In the genomic region with DNA sequence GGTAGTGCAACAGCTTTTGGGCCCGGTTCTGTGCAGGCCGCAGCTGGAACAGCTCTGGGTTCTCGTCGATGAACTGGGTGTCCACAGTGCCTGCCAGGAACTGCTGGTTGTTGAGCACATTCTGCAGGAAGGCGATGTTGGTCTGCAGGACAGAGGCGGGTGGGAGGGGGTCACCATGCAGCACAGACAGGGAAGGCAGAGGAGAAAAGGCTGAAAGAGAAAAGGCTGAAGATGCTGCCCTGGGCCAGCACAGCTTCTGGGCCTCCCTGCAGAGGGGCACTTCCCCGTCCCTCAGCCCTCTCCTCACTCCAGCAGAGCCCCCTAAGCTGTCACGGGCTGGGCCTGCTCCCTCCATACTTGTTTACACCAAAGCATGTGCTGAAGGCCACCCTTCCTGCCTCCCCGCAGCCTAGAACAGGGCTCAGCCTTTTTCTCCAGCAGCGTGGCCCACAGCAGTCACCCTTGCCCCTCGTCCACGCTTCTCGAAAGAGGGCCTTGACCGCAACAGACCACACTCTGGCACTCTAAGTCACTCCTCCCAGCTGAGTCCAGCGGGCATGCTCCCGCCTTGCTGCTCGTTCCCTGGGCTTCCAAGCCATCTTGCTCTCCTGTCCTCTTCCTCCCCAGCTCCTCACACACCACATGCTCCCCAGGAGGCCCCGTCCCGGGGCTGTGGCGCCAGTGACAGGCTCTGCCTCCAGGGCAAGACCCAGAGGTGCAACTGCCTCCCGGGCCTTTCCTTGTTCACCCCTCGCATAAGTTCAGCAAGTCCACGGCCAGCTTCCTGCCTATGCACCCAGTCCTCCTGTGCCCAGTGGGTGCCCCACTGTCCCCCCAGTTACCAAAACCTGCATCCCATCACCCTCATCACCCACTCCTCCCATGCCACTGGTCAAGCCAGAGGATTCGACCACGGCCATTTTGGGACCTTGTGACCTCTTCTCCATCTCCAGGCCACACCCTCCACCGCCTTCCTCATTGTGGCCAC, we compare ENCODE assay signal across 1 cellular context.
TF ChIP-seq lines count a peak whose summit lies in the region.

No MANE protein-coding gene starts in this region.

TF ChIP-seq in HepG2, 621 proteins besides CTCF, POLR2A, EP300 and RAD21:
- TF ChIP-seq, protein P1, sequence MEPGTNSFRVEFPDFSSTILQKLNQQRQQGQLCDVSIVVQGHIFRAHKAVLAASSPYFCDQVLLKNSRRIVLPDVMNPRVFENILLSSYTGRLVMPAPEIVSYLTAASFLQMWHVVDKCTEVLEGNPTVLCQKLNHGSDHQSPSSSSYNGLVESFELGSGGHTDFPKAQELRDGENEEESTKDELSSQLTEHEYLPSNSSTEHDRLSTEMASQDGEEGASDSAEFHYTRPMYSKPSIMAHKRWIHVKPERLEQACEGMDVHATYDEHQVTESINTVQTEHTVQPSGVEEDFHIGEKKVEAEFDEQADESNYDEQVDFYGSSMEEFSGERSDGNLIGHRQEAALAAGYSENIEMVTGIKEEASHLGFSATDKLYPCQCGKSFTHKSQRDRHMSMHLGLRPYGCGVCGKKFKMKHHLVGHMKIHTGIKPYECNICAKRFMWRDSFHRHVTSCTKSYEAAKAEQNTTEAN (CRISPR knock-in tag; conservative IDR thresholded peaks at IDR 0.05), result no peak
- TF ChIP-seq AGO2 (optimal IDR thresholded peaks at IDR 0.05; ENCODE audit: low read depth, low read length), result peak; percentile 66
